In genomic region chr20:35467339-35468224, GRCh38 we compare ENCODE assay signal across 1 cellular context.
A peak's percentile ranks its signal among the peaks of the same experiment; 100 is the strongest.
TF ChIP-seq lines count a peak whose summit lies in the region.

No MANE protein-coding gene starts in this region.

TF ChIP-seq in HepG2, 621 proteins besides CTCF, POLR2A, EP300 and RAD21 (continues in another document):
- TF ChIP-seq ZNF292 (CRISPR knock-in tag; IDR thresholded peaks at IDR 0.05; ENCODE audit: borderline replicate concordance, low read depth): peak; percentile 74; the same call in 1 of the 2 replicates
- TF ChIP-seq ZNF563 (CRISPR knock-in tag; IDR thresholded peaks at IDR 0.05): no peak
- TF ChIP-seq ZBTB33 (CRISPR knock-in tag; IDR thresholded peaks at IDR 0.05): peak; percentile 50; the same call in 1 of the 2 replicates
- peak; percentile 71; the same call in 1 of the 2 replicates for TF ChIP-seq HIC2 (CRISPR knock-in tag; IDR thresholded peaks at IDR 0.05; ENCODE audit: low read depth)
- peak; percentile 71; the same call in 1 of the 2 replicates for TF ChIP-seq ZNF264 (CRISPR knock-in tag; IDR thresholded peaks at IDR 0.05)
- no peak for TF ChIP-seq ZNF446 (CRISPR knock-in tag; IDR thresholded peaks at IDR 0.05)
- no peak for TF ChIP-seq ZNF260 (CRISPR knock-in tag; IDR thresholded peaks at IDR 0.05; ENCODE audit: borderline replicate concordance, low read depth)
- peak; percentile 67 for TF ChIP-seq SRSF1 (optimal IDR thresholded peaks at IDR 0.05; ENCODE audit: low read depth, low read length)
- TF ChIP-seq CENPX (CRISPR knock-in tag; IDR thresholded peaks at IDR 0.05): no peak
- TF ChIP-seq TBL1XR1 (IDR thresholded peaks at IDR 0.05; ENCODE audit: borderline replicate concordance, low read length, partially characterized antibody): no peak
- no peak for TF ChIP-seq TCF7L2 (IDR thresholded peaks at IDR 0.05; ENCODE audit: low read depth, low read length)
- TF ChIP-seq EEA1 (CRISPR knock-in tag; IDR thresholded peaks at IDR 0.05; ENCODE audit: borderline replicate concordance): no peak
- no peak for TF ChIP-seq REXO4 (CRISPR knock-in tag; IDR thresholded peaks at IDR 0.05; ENCODE audit: borderline replicate concordance)
- TF ChIP-seq ZFP62 (CRISPR knock-in tag; IDR thresholded peaks at IDR 0.05): no peak
- TF ChIP-seq ZNF800 (CRISPR knock-in tag; IDR thresholded peaks at IDR 0.05): no peak
- no peak for TF ChIP-seq ZNF33A (CRISPR knock-in tag; IDR thresholded peaks at IDR 0.05; ENCODE audit: borderline replicate concordance)
- no peak for TF ChIP-seq CSRNP2 (CRISPR knock-in tag; conservative IDR thresholded peaks at IDR 0.05; ENCODE audit: low read depth)
- TF ChIP-seq CAMTA2 (CRISPR knock-in tag; IDR thresholded peaks at IDR 0.05; ENCODE audit: borderline replicate concordance): 0 out of 2 replicates have a peak, but pooled peaks have one; percentile 47
- TF ChIP-seq ZNF564 (CRISPR knock-in tag; IDR thresholded peaks at IDR 0.05): no peak
- no peak for TF ChIP-seq JARID2 (CRISPR knock-in tag; IDR thresholded peaks at IDR 0.05; ENCODE audit: insufficient replicate concordance)
- no peak for TF ChIP-seq CC2D1A (CRISPR knock-in tag; IDR thresholded peaks at IDR 0.05)
- TF ChIP-seq ZNF501 (CRISPR knock-in tag; IDR thresholded peaks at IDR 0.05): peak; percentile 57; the same call in 1 of the 2 replicates
- TF ChIP-seq SRSF4 (IDR thresholded peaks at IDR 0.05; ENCODE audit: low read depth, low read length, poor library complexity, severe bottlenecking): no peak
- TF ChIP-seq CREB3 (CRISPR knock-in tag; IDR thresholded peaks at IDR 0.05): no peak
- no peak for TF ChIP-seq ZNF770 (CRISPR knock-in tag; IDR thresholded peaks at IDR 0.05)
- TF ChIP-seq ADNP (CRISPR knock-in tag; IDR thresholded peaks at IDR 0.05): no peak
- TF ChIP-seq ZNF652 (CRISPR knock-in tag; IDR thresholded peaks at IDR 0.05; ENCODE audit: borderline replicate concordance, low read depth): peak; percentile 35; the same call in 1 of the 2 replicates
- no peak for TF ChIP-seq CREBL2 (CRISPR knock-in tag; IDR thresholded peaks at IDR 0.05; ENCODE audit: borderline replicate concordance)
- TF ChIP-seq CREM (IDR thresholded peaks at IDR 0.05): no peak
- no peak for TF ChIP-seq CREM (CRISPR knock-in tag; IDR thresholded peaks at IDR 0.05)
- no peak; the same call in 1 of the 2 replicates for TF ChIP-seq RNF219 (CRISPR knock-in tag; IDR thresholded peaks at IDR 0.05)
- no peak for TF ChIP-seq ZNF646 (CRISPR knock-in tag; IDR thresholded peaks at IDR 0.05)
- TF ChIP-seq NFIC (IDR thresholded peaks at IDR 0.05; ENCODE audit: low read length): no peak
- no peak for TF ChIP-seq ZFP36 (IDR thresholded peaks at IDR 0.05; ENCODE audit: borderline replicate concordance, low read depth, low read length, partially characterized antibody)
- TF ChIP-seq ZNF580 (CRISPR knock-in tag; IDR thresholded peaks at IDR 0.05; ENCODE audit: borderline replicate concordance, low read depth): peak; percentile 92; the same call in 1 of the 2 replicates
- no peak for TF ChIP-seq HOXA7 (CRISPR knock-in tag; IDR thresholded peaks at IDR 0.05)
- peak; percentile 81; the same call in 1 of the 2 replicates for TF ChIP-seq KDM5B (CRISPR knock-in tag; IDR thresholded peaks at IDR 0.05; ENCODE audit: borderline replicate concordance)
- TF ChIP-seq JUND (CRISPR knock-in tag; IDR thresholded peaks at IDR 0.05): 0 out of 2 replicates have a peak, but pooled peaks have one; percentile 10
- 0 out of 2 replicates have a peak, but pooled peaks have one; percentile 59 for TF ChIP-seq KDM3A (CRISPR knock-in tag; IDR thresholded peaks at IDR 0.05; ENCODE audit: low read depth)
- peak; percentile 28; the same call in 1 of the 3 replicates for TF ChIP-seq MXI1 (IDR thresholded peaks at IDR 0.05; ENCODE audit: borderline replicate concordance, low read depth, low read length)
